ENCODE assay signal across 8 cellular contexts in the genomic region with DNA sequence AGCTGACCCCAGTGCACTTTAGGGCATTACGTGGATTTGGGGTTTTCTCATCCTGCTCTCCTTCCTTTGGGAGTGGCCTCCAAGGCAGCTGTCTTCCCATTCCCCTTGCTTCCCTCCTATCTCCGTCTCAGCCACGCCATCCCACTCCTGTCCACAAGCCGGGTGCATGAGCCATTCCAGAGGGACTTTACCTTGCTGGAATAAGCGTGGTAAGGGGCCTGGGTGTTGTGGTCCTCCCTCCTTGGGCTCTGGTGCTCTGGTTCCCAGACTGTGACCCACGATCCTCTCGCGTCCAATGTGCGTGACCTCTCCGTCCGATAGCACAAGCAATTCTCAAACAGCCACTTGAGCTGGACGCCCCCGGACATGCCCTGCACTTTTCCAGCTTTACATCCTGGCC.
"Had no signal": no experiment of that assay in that cellular context is flagged by ENCODE, and none has a peak within 500 bp of the region (broad histone marks: within the 10 kb centered on the region; RNA-seq: fewer than 3 reads in every experiment).

No MANE protein-coding gene starts in this region.

- H3K4me3 Mint-ChIP-seq: H9, IgD-negative memory B cell had no signal

- H3K36me3 Mint-ChIP-seq: IgD-negative memory B cell had no signal

- H3K4me3 ChIP-seq: GM23248 had no signal

- H3K9ac ChIP-seq: GM23248, KMS-11 had no signal

- H3K27ac ChIP-seq: GM23248, KMS-11 had no signal

- H2AFZ ChIP-seq: GM23248 had no signal

- DNase-seq: GM23248, GOT3, H9, HCEC 1CT, Karpas-422, KBM-7 had no signal

- H3K4me2 ChIP-seq: KMS-11 had no signal

- H3K27ac Mint-ChIP-seq: H9, IgD-negative memory B cell had no signal

- H3K9me3 Mint-ChIP-seq: IgD-negative memory B cell had no signal

- H3K4me1 Mint-ChIP-seq: IgD-negative memory B cell had no signal
